Comparison of ENCODE assay signal across 21 cellular contexts in genomic region chr3:24480497-24480896, GRCh38. TPM values are rescaled to one million over a fixed set of nuclear protein-coding genes. Genes with fewer than 3 reads are reported as not detected.
DNase-seq lines count a peak whose midpoint lies in the region; ATAC-seq and TF ChIP-seq lines count a peak whose summit lies in the region.
"Had no signal": no experiment of that assay in that cellular context is flagged by ENCODE, and none has a peak within 500 bp of the region (broad histone marks: within the 10 kb centered on the region; RNA-seq: fewer than 3 reads in every experiment).

No MANE protein-coding gene starts in this region.

- H3K4me1 Mint-ChIP-seq in stimulated activated naive B cell treated with anti-CD40 and anti-IgM and Interleukin-4, amounts not matched to agents 10 μg/mL and 1 μg/mL and 100 μg/mL, for 72 hours, result peaks cover 12 to 26% of the 10 kb centered on the region in 2 donors
- H3K4me1 Mint-ChIP-seq: CD4-positive, alpha-beta memory T cell; IgD-negative memory B cell had no signal

- CTCF ChIA-PET in HEK293 (lab: Yijun Ruan, JAX), result interaction anchor here (1.2 kb wide), 1 partner anchor 11 kb away, joined by 3 read pairs; no protein-coding TSS in a partner anchor
- CTCF ChIA-PET in mammary epithelial cell (lab: Charles Lee; ENCODE audit: low non-redundant PET), result no interaction called here

- H3K4me2 ChIP-seq in mammary epithelial cell (ENCODE audit: insufficient read depth, low read depth, low read length), result peak overlapping the region; percentile 28
- H3K4me2 ChIP-seq: A549 had no signal

- dilution Hi-C loops in mammary epithelial cell (cut with HindIII; ENCODE audit: low sequenced_read_pairs), result no loop called here

- ATAC-seq in stimulated activated naive B cell treated with anti-CD40 and anti-IgM and Interleukin-4, amounts not matched to agents 10 μg/mL and 1 μg/mL and 100 μg/mL, for 72 hours (replicated peaks), result peak; percentile 80 to 81
- ATAC-seq: A549, SK-N-SH treated with all-trans-retinoic acid at 6 μM for 48 hours had no signal

- no peak overlapping the region for H3K4me3 Mint-ChIP-seq in stimulated activated naive B cell treated with anti-CD40 and anti-IgM and Interleukin-4, amounts not matched to agents 10 μg/mL and 1 μg/mL and 100 μg/mL, for 72 hours
- H3K4me3 Mint-ChIP-seq: CD4-positive, alpha-beta memory T cell; IgD-negative memory B cell had no signal

- TF ChIP-seq CTCF in HEK293 (tag by site-specific recombination; IDR thresholded peaks at IDR 0.05), result no peak
- no peak for TF ChIP-seq CTCF in mammary epithelial cell (conservative IDR thresholded peaks at IDR 0.05 in 1 of 2, IDR thresholded peaks at IDR 0.05 in 1 of 2; ENCODE audit: extremely low read depth in 1 of 2, insufficient read depth in 1 of 2, low read depth in 1 of 2, low read length in 2 of 2)
- no peak for TF ChIP-seq CTCF in GM20000 (IDR thresholded peaks at IDR 0.05; ENCODE audit: extremely low read depth, missing control alignments)

- peak; percentile 39 for DNase-seq in OCI-M1 (lab: John Stamatoyannopoulos, UW)
- peak; percentile 57 for DNase-seq in mammary epithelial cell
- no peak for DNase-seq in stimulated activated naive B cell treated with anti-CD40 and anti-IgM and Interleukin-4, amounts not matched to agents 10 μg/mL and 1 μg/mL and 100 μg/mL, for 72 hours
- DNase-seq in NCI-H1092 (lab: John Stamatoyannopoulos, UW), result no peak
- no peak for DNase-seq in GM20000 (ENCODE audit: low spot score)
- DNase-seq in LoVo (ENCODE audit: low spot score), result no peak
- DNase-seq: CD4-positive, alpha-beta memory T cell; DMS53; H7; Karpas-422; NCI-H1105 treated with DMSO at 0.1 percent for 48 hours; NCI-H1694; NCI-H2081 treated with DMSO at 0.1 percent for 48 hours; NK-92 treated with Interleukin-12 subunit alpha and Interleukin-12 subunit beta, amount 100 ng/mL, for 24 hours; RPMI8226; SIG-M5 had no signal

- intact Hi-C loops in mammary epithelial cell (cut with micrococcal nuclease), result no loop called here

- BruUV-seq in mammary epithelial cell (replicated peaks; lab: Mats Ljungman, UMichigan), result no TSS peak

- no peaks in the 10 kb centered on the region for H3K9me3 ChIP-seq in HEK293 (ENCODE audit: control insufficient read depth, insufficient read depth, low read depth, low read length)
- H3K9me3 ChIP-seq in mammary epithelial cell (replicated peaks; ENCODE audit: insufficient read depth, low read length), result no peaks in the 10 kb centered on the region
- H3K9me3 ChIP-seq: A549 had no signal

- no peak overlapping the region for H3K27ac Mint-ChIP-seq in stimulated activated naive B cell treated with anti-CD40 and anti-IgM and Interleukin-4, amounts not matched to agents 10 μg/mL and 1 μg/mL and 100 μg/mL, for 72 hours
- H3K27ac Mint-ChIP-seq: CD4-positive, alpha-beta memory T cell; IgD-negative memory B cell had no signal

- POLR2A ChIA-PET in HEK293 (lab: Yijun Ruan, JAX), result no interaction called here

- H3K27me3 Mint-ChIP-seq in stimulated activated naive B cell treated with anti-CD40 and anti-IgM and Interleukin-4, amounts not matched to agents 10 μg/mL and 1 μg/mL and 100 μg/mL, for 72 hours, result peaks cover 6 to 9% of the 10 kb centered on the region in 2 donors

- 0 out of 2 replicates have a peak, but pooled peaks cover 10% of the 10 kb centered on the region for H3K4me1 ChIP-seq in HEK293 (ENCODE audit: control insufficient read depth, insufficient read depth, low read length)
- H3K4me1 ChIP-seq in mammary epithelial cell (ENCODE audit: insufficient read depth, low read length), result peaks cover 31% of the 10 kb centered on the region

- H3K27ac ChIP-seq in HEK293 (ENCODE audit: extremely low read depth, low read depth, low read length), result no peak overlapping the region
- H3K27ac ChIP-seq in mammary epithelial cell (ENCODE audit: insufficient read depth, low read depth, low read length), result peak overlapping the region; percentile 6
- H3K27ac ChIP-seq: A549 had no signal

- no peaks in the 10 kb centered on the region for H3K36me3 ChIP-seq in HEK293 (ENCODE audit: control insufficient read depth in 2 of 2, insufficient read depth in 1 of 2, low read length in 2 of 2)
- no peaks in the 10 kb centered on the region for H3K36me3 ChIP-seq in mammary epithelial cell (ENCODE audit: insufficient read depth, low read length)

- peaks cover 12% of the 10 kb centered on the region for H3K79me2 ChIP-seq in mammary epithelial cell (ENCODE audit: insufficient read depth, low read length)

- peaks cover 5 to 9% of the 10 kb centered on the region in 2 donors for H3K36me3 Mint-ChIP-seq in stimulated activated naive B cell treated with anti-CD40 and anti-IgM and Interleukin-4, amounts not matched to agents 10 μg/mL and 1 μg/mL and 100 μg/mL, for 72 hours
- H3K36me3 Mint-ChIP-seq: CD4-positive, alpha-beta memory T cell had no signal

- H3K9me3 Mint-ChIP-seq in stimulated activated naive B cell treated with anti-CD40 and anti-IgM and Interleukin-4, amounts not matched to agents 10 μg/mL and 1 μg/mL and 100 μg/mL, for 72 hours, result no peaks in the 10 kb centered on the region

- no peaks in the 10 kb centered on the region for H3K27me3 ChIP-seq in mammary epithelial cell (ENCODE audit: insufficient read depth, low read length)

- no peak overlapping the region for H2AFZ ChIP-seq in mammary epithelial cell (ENCODE audit: low read depth, low read length)

- peak overlapping the region; percentile 23 for H3K9ac ChIP-seq in mammary epithelial cell (ENCODE audit: insufficient read depth, low read length)

- no peaks in the 10 kb centered on the region for H4K20me1 ChIP-seq in mammary epithelial cell (ENCODE audit: insufficient read depth, low read length)

- in situ Hi-C loops in mammary epithelial cell (cut with MboI; ENCODE audit: low sequenced_read_pairs in 2 of 2), result loop anchor here in 1 of 2 donors (25.0 kb wide), 1 partner anchor 218 kb away; no protein-coding TSS in a partner anchor

- no peak overlapping the region for H3K4me3 ChIP-seq in HEK293 (ENCODE audit: low read depth, low read length)
- no peak overlapping the region for H3K4me3 ChIP-seq in mammary epithelial cell (replicated peaks in 1 of 3; ENCODE audit: insufficient read depth in 1 of 3, low read depth in 2 of 3, low read length in 3 of 3)
- H3K4me3 ChIP-seq: A549 had no signal

TF ChIP-seq in HEK293, 187 proteins besides CTCF, POLR2A, EP300 and RAD21:
- TF ChIP-seq TSHZ1 (tag by site-specific recombination; IDR thresholded peaks at IDR 0.05; ENCODE audit: borderline replicate concordance) (no peak), ZBTB1 (tag by site-specific recombination; IDR thresholded peaks at IDR 0.05) (no peak), ZNF639 (tag by site-specific recombination; IDR thresholded peaks at IDR 0.05) (no peak), PRDM4 (tag by site-specific recombination; IDR thresholded peaks at IDR 0.05) (peak; percentile 52; the same call in 1 of the 2 replicates)

RNA-seq across cellular contexts. Expression of gene THRB, which starts 14.2 kb away (rescaled TPM):
- 10 to 100 TPM; 13.1 to 16.3 TPM for total RNA-seq in mammary epithelial cell
- polyA plus RNA-seq in mammary epithelial cell, result 4.0 TPM
- 4.0 TPM for polyA minus RNA-seq in mammary epithelial cell
- total RNA-seq: CD4-positive, alpha-beta memory T cell; OCI-LY7 had no signal

Comparison
In these comparisons a context has a peak if more than half of its experiments do, and no peak if none do; other contexts are left out.
1. DNase-seq: peak in OCI-M1 (single experiment) and mammary epithelial cell (single experiment); none in stimulated activated naive B cell treated with anti-CD40 and anti-IgM and Interleukin-4, amounts not matched to agents 10 μg/mL and 1 μg/mL and 100 μg/mL, for 72 hours (single experiment), NCI-H1092 (single experiment), GM20000 (single experiment) and LoVo (single experiment).